ENCODE assay signal across 11 cellular contexts in genomic region chr19:23799321-23799720, GRCh38. TPM values are rescaled to one million over a fixed set of nuclear protein-coding genes. Genes with fewer than 3 reads are reported as not detected.
A peak's percentile ranks its signal among the peaks of the same experiment; 100 is the strongest.
DNase-seq lines count a peak whose midpoint lies in the region; ATAC-seq and TF ChIP-seq lines count a peak whose summit lies in the region.
"Had no signal": no experiment of that assay in that cellular context is flagged by ENCODE, and none has a peak within 500 bp of the region (broad histone marks: within the 10 kb centered on the region; RNA-seq: fewer than 3 reads in every experiment).

No MANE protein-coding gene starts in this region.

- H3K9me3 ChIP-seq in MM.1S (replicated peaks; ENCODE audit: insufficient read depth, low read length) = no peaks in the 10 kb centered on the region
- peaks cover 19% of the 10 kb centered on the region for H3K9me3 ChIP-seq in hepatocyte (ENCODE audit: low read depth)

- peaks cover 28% of the 10 kb centered on the region for H3K36me3 Mint-ChIP-seq in activated T-cell treated with anti-CD3 and anti-CD28 coated beads, Interleukin-2, amount 50 U/mL, for 24 hours (ENCODE audit: low read depth)
- H3K36me3 Mint-ChIP-seq in natural killer cell = peaks cover 18% of the 10 kb centered on the region

- H3K27me3 ChIP-seq in MM.1S (replicated peaks; ENCODE audit: insufficient read depth, low read length) = no peaks in the 10 kb centered on the region
- H3K27me3 ChIP-seq in hepatocyte = no peaks in the 10 kb centered on the region
- H3K27me3 ChIP-seq: stomach had no signal

- H3K4me3 Mint-ChIP-seq in activated T-cell treated with anti-CD3 and anti-CD28 coated beads, Interleukin-2, amount 50 U/mL, for 24 hours = peak overlapping the region; percentile 52
- peak overlapping the region; percentile 73 for H3K4me3 Mint-ChIP-seq in natural killer cell

- 82% methylated on average over 3 of the region's 5 CpGs for WGBS in hepatocyte (ENCODE audit: low lambda C conversion rate, missing lambda C conversion rate)

- H2AFZ ChIP-seq in MM.1S (ENCODE audit: low read length) (no peak overlapping the region), hepatocyte (no peak overlapping the region)

- intact Hi-C loops in natural killer cell (cut with micrococcal nuclease) = no loop called here

- H3K4me1 Mint-ChIP-seq in activated T-cell treated with anti-CD3 and anti-CD28 coated beads, Interleukin-2, amount 50 U/mL, for 24 hours (ENCODE audit: low read depth) = peaks cover 39% of the 10 kb centered on the region
- H3K4me1 Mint-ChIP-seq in natural killer cell = peaks cover 6 to 7% of the 10 kb centered on the region in 2 donors

- DNase-seq in activated CD8-positive, alpha-beta memory T cell treated with anti-CD3 and anti-CD28 coated beads, Interleukin-2, amount 50 U/mL, for 1 hour (ENCODE audit: extremely low read depth) = peak; percentile 11
- DNase-seq in activated CD8-positive, alpha-beta memory T cell treated with anti-CD3 and anti-CD28 coated beads for 24 hours = no peak
- peak; percentile 60 for DNase-seq in MM.1S
- no peak for DNase-seq in activated T-cell treated with anti-CD3 and anti-CD28 coated beads, Interleukin-2, amount 50 U/mL, for 24 hours
- DNase-seq in natural killer cell = no peak
- DNase-seq in CD1c-positive myeloid dendritic cell (ENCODE audit: extremely low spot score) = no peak
- DNase-seq in caudate nucleus (lab: John Stamatoyannopoulos, UW) = no peak
- DNase-seq in hepatocyte (ENCODE audit: low spot score) = no peak
- DNase-seq: Kasumi-1, mammary epithelial cell, stomach had no signal

- peaks cover 17% of the 10 kb centered on the region for H3K9me3 Mint-ChIP-seq in activated T-cell treated with anti-CD3 and anti-CD28 coated beads, Interleukin-2, amount 50 U/mL, for 24 hours
- H3K9me3 Mint-ChIP-seq in natural killer cell = peaks cover 0 to 10% of the 10 kb centered on the region in 2 donors

- H3K4me3 ChIP-seq in MM.1S (ENCODE audit: low read length) = no peak overlapping the region; the same call in 1 of the 2 replicates
- no peak overlapping the region for H3K4me3 ChIP-seq in hepatocyte
- H3K4me3 ChIP-seq: stomach had no signal

- TF ChIP-seq CTCF in MM.1S (IDR thresholded peaks at IDR 0.05; ENCODE audit: low read length) (no peak), natural killer cell (IDR thresholded peaks at IDR 0.05) (no peak), hepatocyte (IDR thresholded peaks at IDR 0.05; ENCODE audit: poor library complexity) (no peak)

- H3K79me2 ChIP-seq in MM.1S (ENCODE audit: low read length) (no peaks in the 10 kb centered on the region), hepatocyte (peaks cover 68% of the 10 kb centered on the region)

- H3K4me1 ChIP-seq in MM.1S (ENCODE audit: low read length) (0 out of 2 replicates have a peak, but pooled peaks cover 4% of the 10 kb centered on the region), hepatocyte (ENCODE audit: insufficient read depth) (no peaks in the 10 kb centered on the region)

- H3K27ac Mint-ChIP-seq in activated T-cell treated with anti-CD3 and anti-CD28 coated beads, Interleukin-2, amount 50 U/mL, for 24 hours = peak overlapping the region; percentile 76
- H3K27ac Mint-ChIP-seq in natural killer cell = peak overlapping the region; percentile 57 to 79

- H3K9ac ChIP-seq in MM.1S (ENCODE audit: low read length) = peak overlapping the region; percentile 33; the same call in 1 of the 2 replicates

- no peaks in the 10 kb centered on the region for H3K36me3 ChIP-seq in MM.1S (replicated peaks; ENCODE audit: insufficient read depth, low read length)
- no peaks in the 10 kb centered on the region for H3K36me3 ChIP-seq in hepatocyte (replicated peaks; ENCODE audit: insufficient read depth, low read depth)
- H3K36me3 ChIP-seq: stomach had no signal

- H3F3A ChIP-seq in MM.1S (ENCODE audit: insufficient read depth, low read length) = peaks cover 3% of the 10 kb centered on the region

- no peaks in the 10 kb centered on the region for H3K27me3 Mint-ChIP-seq in activated T-cell treated with anti-CD3 and anti-CD28 coated beads, Interleukin-2, amount 50 U/mL, for 24 hours
- no peaks in the 10 kb centered on the region for H3K27me3 Mint-ChIP-seq in natural killer cell (ENCODE audit: low read depth in 2 of 2)

- ATAC-seq in natural killer cell = peak; percentile 64 to 69 (median 66)

- no peaks in the 10 kb centered on the region for H3K9me2 ChIP-seq in MM.1S (replicated peaks; ENCODE audit: insufficient read depth, low read length)
- H3K9me2 ChIP-seq in hepatocyte (replicated peaks; ENCODE audit: insufficient read depth) = no peaks in the 10 kb centered on the region

- H4K20me1 ChIP-seq in MM.1S (ENCODE audit: insufficient read depth, low read length) (no peaks in the 10 kb centered on the region), hepatocyte (ENCODE audit: insufficient read depth, poor library complexity, severe bottlenecking) (no peaks in the 10 kb centered on the region)

- peak overlapping the region; percentile 81; the same call in 1 of the 2 replicates for H3K27ac ChIP-seq in MM.1S (ENCODE audit: low read length)
- H3K27ac ChIP-seq in caudate nucleus (ENCODE audit: low read depth, low read length) = no peak overlapping the region
- no peak overlapping the region for H3K27ac ChIP-seq in hepatocyte
- H3K27ac ChIP-seq: stomach had no signal

- peak overlapping the region; percentile 40; the same call in 1 of the 2 replicates for H3K4me2 ChIP-seq in MM.1S (ENCODE audit: low read depth, low read length)
- H3K4me2 ChIP-seq in hepatocyte = no peak overlapping the region

RNA-seq across cellular contexts. Expression of gene ZNF681, which starts 40.6 kb away (rescaled TPM):
- total RNA-seq in natural killer cell (1 to 10 TPM; 1.2 to 2.3 (median 1.9) TPM), hepatocyte (4.4 and 5.9 TPM in 2 replicates)
- 0.74 and 0.78 TPM in 2 replicates for polyA plus RNA-seq in hepatocyte

Comparison
In these comparisons a context has a peak if more than half of its experiments do, and no peak if none do; other contexts are left out.
1. DNase-seq: peak in activated CD8-positive, alpha-beta memory T cell treated with anti-CD3 and anti-CD28 coated beads, Interleukin-2, amount 50 U/mL, for 1 hour (single experiment) and MM.1S (single experiment); none in activated CD8-positive, alpha-beta memory T cell treated with anti-CD3 and anti-CD28 coated beads for 24 hours (single experiment), activated T-cell treated with anti-CD3 and anti-CD28 coated beads, Interleukin-2, amount 50 U/mL, for 24 hours (single experiment), natural killer cell (single experiment), CD1c-positive myeloid dendritic cell (single experiment), caudate nucleus (0 of 61) and hepatocyte (single experiment).